ENCODE assay signal across 1 cellular context in the genomic region with DNA sequence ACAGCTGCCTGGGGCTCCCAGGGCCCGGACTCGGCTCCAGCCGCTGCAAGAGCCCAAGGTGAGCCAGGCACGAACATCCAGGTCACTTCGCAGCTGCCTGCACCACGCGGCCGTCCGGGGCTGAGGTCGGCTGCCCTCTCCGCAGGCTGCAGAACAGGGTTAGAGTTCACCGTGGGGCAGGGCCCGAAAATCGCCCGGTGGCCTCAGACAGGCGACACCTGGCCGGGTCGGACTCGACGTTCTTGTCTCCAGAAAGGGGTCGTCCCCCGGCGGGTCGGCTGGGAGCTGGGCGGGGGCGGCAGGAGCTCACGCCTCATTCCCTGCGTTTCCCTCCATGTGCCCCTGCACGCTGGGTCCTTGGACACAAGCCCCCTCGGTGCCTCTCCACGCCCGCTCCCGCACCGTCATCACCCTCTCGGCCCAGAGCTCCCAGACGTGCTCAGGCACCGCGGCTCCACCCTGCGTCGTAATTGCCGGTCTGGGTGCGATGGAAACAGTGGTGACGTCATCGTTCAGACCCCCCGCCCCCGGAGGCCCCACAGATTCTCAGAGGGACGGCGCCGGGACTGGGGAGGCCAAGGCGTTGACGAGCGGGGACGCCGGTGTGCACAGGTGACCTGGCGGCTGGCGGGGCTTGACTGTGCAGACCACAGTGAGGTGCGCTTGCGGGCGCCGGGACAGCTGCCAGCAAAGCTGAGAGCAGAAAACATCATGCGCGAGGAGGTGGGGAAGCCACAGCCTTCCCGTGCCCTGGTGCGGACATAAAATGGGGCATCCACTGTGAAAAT.
A peak's percentile ranks its signal among the peaks of the same experiment; 100 is the strongest.
TF ChIP-seq lines count a peak whose summit lies in the region.

No MANE protein-coding gene starts in this region.

TF ChIP-seq in IMR-90, 13 proteins besides CTCF, POLR2A, EP300 and RAD21:
- 0 out of 2 replicates have a peak, but pooled peaks have one; percentile 0 for TF ChIP-seq CEBPB (IDR thresholded peaks at IDR 0.05; ENCODE audit: low read depth, low read length)
- TF ChIP-seq BHLHE40 (IDR thresholded peaks at IDR 0.05; ENCODE audit: low read depth, low read length), result no peak
- TF ChIP-seq FOS (IDR thresholded peaks at IDR 0.05; ENCODE audit: low read depth, low read length), result peak; percentile 40
- peak; percentile 45; the same call in 1 of the 2 replicates for TF ChIP-seq MAZ (IDR thresholded peaks at IDR 0.05; ENCODE audit: borderline replicate concordance, low read depth, low read length)
